8 cellular contexts compared by ENCODE assay signal in genomic region chr2:215982465-215982875, GRCh38. TPM values are rescaled to one million over a fixed set of nuclear protein-coding genes. Genes with fewer than 3 reads are reported as not detected.
DNase-seq lines count a peak whose midpoint lies in the region; ATAC-seq and TF ChIP-seq lines count a peak whose summit lies in the region.

No MANE protein-coding gene starts in this region.

- TF ChIP-seq POLR2A in erythroblast (IDR thresholded peaks at IDR 0.05; ENCODE audit: low read length), result no peak

- peak; percentile 57 for ATAC-seq in GM21423 (IDR thresholded peaks at IDR 0.05; ENCODE audit: unreplicated experiment)

- H3K36me3 ChIP-seq in fibroblast of lung (ENCODE audit: control insufficient read depth, insufficient read depth, low read length) (no peaks in the 10 kb centered on the region), H7 (replicated peaks; ENCODE audit: control insufficient read depth, insufficient read depth, low read length) (0 out of 2 replicates have a peak, but pooled peaks cover 2% of the 10 kb centered on the region)

- no peak overlapping the region for H3K27ac ChIP-seq in fibroblast of lung (ENCODE audit: insufficient read depth, low read length)

- TF ChIP-seq CTCF in fibroblast of lung (conservative IDR thresholded peaks at IDR 0.05 in 1 of 2, IDR thresholded peaks at IDR 0.05 in 1 of 2; ENCODE audit: low read depth in 1 of 2, low read length in 2 of 2), result no peak

- H3K9me3 ChIP-seq in fibroblast of lung (ENCODE audit: control insufficient read depth, insufficient read depth, low read depth, low read length), result no peaks in the 10 kb centered on the region

- H2AFZ ChIP-seq in fibroblast of lung (ENCODE audit: low read length), result no peak overlapping the region

- no peaks in the 10 kb centered on the region for H4K20me1 ChIP-seq in fibroblast of lung (ENCODE audit: control insufficient read depth, extremely low read depth, insufficient read depth, low read length)

- DNase-seq in DMS53 (lab: John Stamatoyannopoulos, UW) (peak; percentile 97), LHCN-M2 (ENCODE audit: low read depth) (peak; percentile 85), fibroblast of lung (ENCODE audit: low read depth in 2 of 2) (peak; percentile 45 to 91), middle frontal gyrus (ENCODE audit: extremely low spot score, low spot score) (no peak), erythroblast (lab: John Stamatoyannopoulos, UW) (no peak), H7 (no peak), H4 (ENCODE audit: low spot score) (no peak)

- no peak overlapping the region for H3K4me2 ChIP-seq in fibroblast of lung (ENCODE audit: extremely low read depth, insufficient read depth, low read length)

- H3K27me3 ChIP-seq in fibroblast of lung (ENCODE audit: control insufficient read depth, insufficient read depth, low read length) (no peaks in the 10 kb centered on the region), H7 (ENCODE audit: control insufficient read depth, insufficient read depth, low read length) (no peaks in the 10 kb centered on the region)

- H3K4me1 ChIP-seq in fibroblast of lung (ENCODE audit: control insufficient read depth, extremely low read depth, insufficient read depth, low read length), result no peaks in the 10 kb centered on the region

- H3K9ac ChIP-seq in fibroblast of lung (ENCODE audit: insufficient read depth, low read length), result no peak overlapping the region

- H3K4me3 ChIP-seq in fibroblast of lung (replicated peaks in 1 of 4; ENCODE audit: control extremely low read depth in 1 of 4, insufficient read depth in 1 of 4, low read depth in 3 of 4, low read length in 4 of 4) (no peak overlapping the region), H7 (ENCODE audit: insufficient read depth, low read depth, low read length) (no peak overlapping the region)

- no peaks in the 10 kb centered on the region for H3K79me2 ChIP-seq in fibroblast of lung (ENCODE audit: control insufficient read depth, insufficient read depth, low read length)

RNA-seq across cellular contexts. Expression of gene MREG, which starts 30.9 kb away (rescaled TPM):
- total RNA-seq in LHCN-M2 (2014; rRNA removed) (3.6 and 4.8 TPM in 2 replicates), fibroblast of lung (1.8 and 3.5 TPM in 2 replicates)
- polyA plus RNA-seq in LHCN-M2 (2012), result 1.3 TPM
- 2.4 and 3.4 TPM in 2 replicates for polyA plus RNA-seq in fibroblast of lung
- 1.8 and 2.5 TPM in 2 replicates for polyA plus RNA-seq in fibroblast of lung (2012)
- polyA minus RNA-seq in fibroblast of lung (ENCODE audit: low replicate concordance), result 1.8 TPM in 1 of 2 replicates, not detected in the other
- 12.5 and 14.9 TPM in 2 replicates for total RNA-seq in H7 (2014; rRNA removed; shearing (Covaris generic))
- 5.5 and 8.3 TPM in 2 replicates for total RNA-seq in H4 (2014; rRNA removed; shearing (Covaris generic))

Comparison
In these comparisons a context has a peak if more than half of its experiments do, and no peak if none do; other contexts are left out.
1. DNase-seq: peak in DMS53 (single experiment), LHCN-M2 (single experiment) and fibroblast of lung (2 of 2); none in middle frontal gyrus (single experiment), erythroblast (0 of 2), H7 (single experiment) and H4 (single experiment).